ENCODE assay signal across 5 cellular contexts in genomic region chr20:20557406-20557805, GRCh38.
"Had no signal": no experiment of that assay in that cellular context is flagged by ENCODE, and none has a peak within 500 bp of the region (broad histone marks: within the 10 kb centered on the region; RNA-seq: fewer than 3 reads in every experiment).

No MANE protein-coding gene starts in this region.

- H3K27me3 Mint-ChIP-seq: IgD-negative memory B cell had no signal

- DNase-seq: IMR-90 had no signal

- ATAC-seq: HepG2, K562 had no signal

- H3K4me3 Mint-ChIP-seq: IgD-negative memory B cell had no signal

- H3K4me1 Mint-ChIP-seq: IgD-negative memory B cell had no signal

- H3K4me3 ChIP-seq: K562 had no signal

- H3K27ac Mint-ChIP-seq: IgD-negative memory B cell had no signal

- H3K27ac ChIP-seq: HL-60 had no signal
